Comparison of ENCODE assay signal across 13 cellular contexts in genomic region chr6:38554700-38555413, GRCh38.
DNase-seq lines count a peak whose midpoint lies in the region; ATAC-seq and TF ChIP-seq lines count a peak whose summit lies in the region.
"Had no signal": no experiment of that assay in that cellular context is flagged by ENCODE, and none has a peak within 500 bp of the region (broad histone marks: within the 10 kb centered on the region; RNA-seq: fewer than 3 reads in every experiment).

No MANE protein-coding gene starts in this region.

- H3K4me3 ChIP-seq in HFF-Myc (replicated peaks; ENCODE audit: low read depth, low read length) (no peak overlapping the region), astrocyte of the cerebellum (ENCODE audit: low read depth, low read length) (no peak overlapping the region), kidney epithelial cell (ENCODE audit: low read depth, low read length) (no peak overlapping the region)
- H3K4me3 ChIP-seq: ascending aorta had no signal

- no peak for ATAC-seq in GM21515 (IDR thresholded peaks at IDR 0.05; ENCODE audit: unreplicated experiment)

- DNase-seq in AG08395 (ENCODE audit: low spot score) (peak; percentile 73), HFF-Myc (ENCODE audit: extremely low read depth, low read depth) (peak; percentile 11), astrocyte of the cerebellum (ENCODE audit: low read depth) (peak; percentile 16), kidney epithelial cell (ENCODE audit: low read depth) (peak; percentile 12), NCI-H526 (lab: John Stamatoyannopoulos, UW) (no peak), NCI-H2196 treated with DMSO at 0.1 percent for 48 hours (lab: John Stamatoyannopoulos, UW; ENCODE audit: unreplicated experiment) (no peak)
- DNase-seq in stimulated activated CD4-positive, alpha-beta T cell treated with anti-CD3 and anti-CD28 coated beads, Interleukin-2, amount 100 ng/mL, for 24 hours: no peak
- DNase-seq: CD4-positive, CD25-positive, alpha-beta regulatory T cell; NK-92 treated with Interleukin-12 subunit alpha and Interleukin-12 subunit beta, amount 100 ng/mL, for 24 hours; stimulated activated CD4-positive, alpha-beta T cell treated with anti-CD3 and anti-CD28 coated beads, Interleukin-1b, Interleukin-23, amount 100 ng/mL, for 48 hours had no signal

- H3K27me3 ChIP-seq in kidney epithelial cell (ENCODE audit: control insufficient read depth, insufficient read depth, low read length): no peaks in the 10 kb centered on the region
- H3K27me3 ChIP-seq: ascending aorta, neutrophil had no signal

- no peak for TF ChIP-seq CTCF in HFF-Myc (IDR thresholded peaks at IDR 0.05; ENCODE audit: low read depth, low read length, missing control alignments)
- TF ChIP-seq CTCF in astrocyte of the cerebellum (IDR thresholded peaks at IDR 0.05; ENCODE audit: low read depth, low read length, missing control alignments): no peak
- TF ChIP-seq CTCF in kidney epithelial cell (IDR thresholded peaks at IDR 0.05; ENCODE audit: insufficient read depth, low read length, poor library complexity, severe bottlenecking): no peak

- no peaks in the 10 kb centered on the region for H3K36me3 ChIP-seq in kidney epithelial cell (ENCODE audit: control insufficient read depth, insufficient read depth, low read length)
- H3K36me3 ChIP-seq: ascending aorta, neutrophil had no signal

- in situ Hi-C loops in astrocyte of the cerebellum (cut with HindIII; ENCODE audit: low sequenced_read_pairs): no loop called here

Comparison
In these comparisons a context has a peak if more than half of its experiments do, and no peak if none do; other contexts are left out.
1. DNase-seq: peak in AG08395 (single experiment), HFF-Myc (single experiment), astrocyte of the cerebellum (single experiment) and kidney epithelial cell (single experiment); none in NCI-H526 (0 of 2), stimulated activated CD4-positive, alpha-beta T cell treated with anti-CD3 and anti-CD28 coated beads, Interleukin-2, amount 100 ng/mL, for 24 hours (0 of 2) and NCI-H2196 treated with DMSO at 0.1 percent for 48 hours (single experiment).